Comparison of ENCODE assay signal across 8 cellular contexts in the genomic region with DNA sequence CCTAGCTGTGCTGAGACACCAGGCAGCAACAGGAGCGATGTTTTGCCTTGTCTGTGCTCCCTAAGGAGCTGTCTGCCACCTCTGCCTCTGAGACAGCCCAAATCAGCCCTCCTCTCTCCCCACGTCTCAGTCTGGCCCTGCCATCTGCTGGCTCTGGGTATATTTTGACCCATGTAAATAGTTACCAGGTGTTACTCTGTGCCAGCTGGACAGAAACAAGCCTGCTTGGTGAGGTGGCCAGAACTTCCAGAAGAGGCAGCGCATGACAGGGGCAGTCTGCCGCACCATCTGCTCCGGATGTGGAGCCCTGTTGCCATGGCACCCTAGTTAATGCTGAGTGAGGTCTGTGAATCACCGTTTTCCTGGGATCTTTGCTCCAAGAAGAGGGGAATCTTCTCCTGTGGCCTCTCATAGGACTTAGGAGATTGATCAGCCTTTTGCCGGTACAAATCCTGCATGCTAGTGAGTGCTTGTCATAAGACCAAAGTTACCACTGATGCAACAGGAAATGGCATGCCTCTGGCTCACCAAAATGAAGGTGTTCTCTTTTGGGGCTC. TPM values are rescaled to one million over a fixed set of nuclear protein-coding genes. Genes with fewer than 3 reads are reported as not detected.
DNase-seq lines count a peak whose midpoint lies in the region; TF ChIP-seq lines count a peak whose summit lies in the region.

No MANE protein-coding gene starts in this region.

- DNase-seq in HFF-Myc (ENCODE audit: extremely low read depth, low read depth) (peak; percentile 96), NCI-H510A treated with DMSO at 0.1 percent for 48 hours (lab: John Stamatoyannopoulos, UW) (peak; percentile 94), islet precursor cell (peak; percentile 73), HuH-7.5 (ENCODE audit: low spot score) (no peak), OCI-M2 (lab: John Stamatoyannopoulos, UW; ENCODE audit: unreplicated experiment) (no peak)
- DNase-seq in stimulated activated CD4-positive, alpha-beta T cell treated with anti-CD3 and anti-CD28 coated beads, Interleukin-4, amount 100 ng/mL, for 1 hour = no peak

- H3K27me3 Mint-ChIP-seq in brain = peaks cover 3% of the 10 kb centered on the region

- H3K9ac ChIP-seq in skeletal muscle tissue (ENCODE audit: low read depth in 1 of 3, low read length in 3 of 3) = peak overlapping the region in 2 of 3 donors; percentile 63 to 68

- peaks cover 43% of the 10 kb centered on the region for H3K4me1 Mint-ChIP-seq in brain

- H3K27ac Mint-ChIP-seq in brain = peak overlapping the region; percentile 5 to 95 (median 94)

- peak overlapping the region in 3 of 5 experiments; percentile 36 to 64 (median 58) for H3K4me3 Mint-ChIP-seq in brain

- peaks cover 29 to 42% (median 40%) of the 10 kb centered on the region in 3 donors for H3K4me1 ChIP-seq in skeletal muscle tissue (ENCODE audit: control insufficient read depth in 3 of 3, insufficient read depth in 3 of 3, low read length in 3 of 3)

- peaks cover 0 to 14% (median 8%) of the 10 kb centered on the region in 5 experiments for H3K9me3 Mint-ChIP-seq in brain

- peaks cover 5% of the 10 kb centered on the region for H3K36me3 Mint-ChIP-seq in brain

- H3K27ac ChIP-seq in skeletal muscle tissue (ENCODE audit: low read depth, low read length) = peak overlapping the region; percentile 85

- H3K27me3 ChIP-seq in skeletal muscle tissue (ENCODE audit: control insufficient read depth in 3 of 3, insufficient read depth in 3 of 3, low read length in 3 of 3) = no peaks in the 10 kb centered on the region

- peak overlapping the region; percentile 16 for H3K4me3 ChIP-seq in HFF-Myc (replicated peaks; ENCODE audit: low read depth, low read length)
- H3K4me3 ChIP-seq in skeletal muscle tissue (ENCODE audit: low read length in 3 of 3) = peak overlapping the region; percentile 1 to 58 (median 48)

- TF ChIP-seq CTCF in HFF-Myc (IDR thresholded peaks at IDR 0.05; ENCODE audit: low read depth, low read length, missing control alignments) = no peak
- no peak for TF ChIP-seq CTCF in brain (conservative IDR thresholded peaks at IDR 0.05)

- no peaks in the 10 kb centered on the region for H3K36me3 ChIP-seq in skeletal muscle tissue (ENCODE audit: control insufficient read depth in 3 of 3, insufficient read depth in 3 of 3, low read length in 3 of 3)

- no peaks in the 10 kb centered on the region for H3K9me3 ChIP-seq in skeletal muscle tissue (ENCODE audit: control insufficient read depth in 3 of 3, low read length in 3 of 3)

RNA-seq across cellular contexts. Expression of a gene that starts 31.8 kb away (rescaled TPM):
- 23.9 TPM for polyA plus RNA-seq in brain (ENCODE audit: insufficient read depth, low read depth, low replicate concordance)
- not detected for total RNA-seq in skeletal muscle tissue

RNA-seq across cellular contexts. Expression of a gene that starts 37.5 kb away (rescaled TPM):
- polyA plus RNA-seq in brain (ENCODE audit: insufficient read depth, low read depth, low replicate concordance) = 19.8 TPM
- total RNA-seq in skeletal muscle tissue = 4.2 TPM

RNA-seq across cellular contexts. Expression of a gene that starts 46.1 kb away (rescaled TPM):
- 109 TPM for polyA plus RNA-seq in brain (ENCODE audit: insufficient read depth, low read depth, low replicate concordance)
- total RNA-seq in skeletal muscle tissue = 53.2 TPM

RNA-seq across cellular contexts. Expression of a gene that starts 52.8 kb away (rescaled TPM):
- 0.37 TPM for polyA plus RNA-seq in brain (ENCODE audit: insufficient read depth, low read depth, low replicate concordance)
- under 0.01 TPM for total RNA-seq in skeletal muscle tissue

Comparison
In these comparisons a context has a peak if more than half of its experiments do, and no peak if none do; other contexts are left out.
1. DNase-seq: peak in HFF-Myc (single experiment), NCI-H510A treated with DMSO at 0.1 percent for 48 hours (single experiment) and islet precursor cell (single experiment); none in stimulated activated CD4-positive, alpha-beta T cell treated with anti-CD3 and anti-CD28 coated beads, Interleukin-4, amount 100 ng/mL, for 1 hour (single experiment), HuH-7.5 (single experiment) and OCI-M2 (single experiment).